9 cellular contexts compared by ENCODE assay signal in genomic region chr20:51366155-51366886, GRCh38.
A peak's percentile ranks its signal among the peaks of the same experiment; 100 is the strongest.
DNase-seq lines count a peak whose midpoint lies in the region; ATAC-seq, FAIRE-seq and TF ChIP-seq lines count a peak whose summit lies in the region.
"Had no signal": no experiment of that assay in that cellular context is flagged by ENCODE, and none has a peak within 500 bp of the region (broad histone marks: within the 10 kb centered on the region; RNA-seq: fewer than 3 reads in every experiment).

No MANE protein-coding gene starts in this region.

- FAIRE-seq in HepG2 (lab: Jason Lieb, UNC) = no peak

- 14% methylated on average over 16 of the region's 16 CpGs for WGBS in HepG2 (ENCODE audit: low lambda C conversion rate)
- WGBS in urinary bladder = 32% methylated on average over 16 of the region's 16 CpGs

- H3K27me3 ChIP-seq in colonic mucosa = no peaks in the 10 kb centered on the region
- peaks cover 1 to 45% of the 10 kb centered on the region in 2 experiments; a peak in 3 of 5 replicates for H3K27me3 ChIP-seq in HepG2 (ENCODE audit: control insufficient read depth in 1 of 2, insufficient read depth in 2 of 2, low read length in 2 of 2)

- peak; percentile 26 for DNase-seq in colonic mucosa
- DNase-seq in HepG2 (ENCODE audit: low spot score) = no peak
- no peak for DNase-seq in SK-N-DZ (ENCODE audit: low spot score)
- no peak for DNase-seq in ecto neural progenitor cell (ENCODE audit: low spot score)
- no peak for DNase-seq in NCI-H345 (lab: John Stamatoyannopoulos, UW)
- DNase-seq: central memory CD4-positive, alpha-beta T cell had no signal

- H3K36me3 ChIP-seq in colonic mucosa (no peaks in the 10 kb centered on the region), HepG2 (replicated peaks in 1 of 2; ENCODE audit: control insufficient read depth in 1 of 2, insufficient read depth in 2 of 2, low read length in 2 of 2) (no peaks in the 10 kb centered on the region), urinary bladder (ENCODE audit: insufficient read depth) (no peaks in the 10 kb centered on the region)

- H4K20me1 ChIP-seq in HepG2 (ENCODE audit: insufficient read depth, low read length) = no peaks in the 10 kb centered on the region

- no peak for TF ChIP-seq CTCF in colonic mucosa (IDR thresholded peaks at IDR 0.05)
- TF ChIP-seq CTCF in HepG2 (CRISPR knock-in tag; IDR thresholded peaks at IDR 0.05) = no peak

- no peaks in the 10 kb centered on the region for H3K79me2 ChIP-seq in HepG2 (ENCODE audit: insufficient read depth, low read length)

- no peak overlapping the region for H3K4me2 ChIP-seq in HepG2 (ENCODE audit: low read depth, low read length)
- H3K4me2 ChIP-seq: KMS-11 had no signal

- no peaks in the 10 kb centered on the region for H3K4me1 ChIP-seq in colonic mucosa
- no peaks in the 10 kb centered on the region for H3K4me1 ChIP-seq in HepG2 (ENCODE audit: insufficient read depth, low read length)
- no peaks in the 10 kb centered on the region for H3K4me1 ChIP-seq in urinary bladder (ENCODE audit: insufficient read depth)

- H3K9me3 ChIP-seq in colonic mucosa (no peaks in the 10 kb centered on the region), HepG2 (ENCODE audit: low read length) (no peaks in the 10 kb centered on the region)

- H3K4me3 ChIP-seq in colonic mucosa (no peak overlapping the region), HepG2 (replicated peaks in 1 of 3; ENCODE audit: insufficient read depth in 1 of 3, low read depth in 2 of 3, low read length in 3 of 3) (no peak overlapping the region), urinary bladder (ENCODE audit: low read depth, low read length) (no peak overlapping the region)

- BruUV-seq in HepG2 (replicated peaks; lab: Mats Ljungman, UMichigan) = no TSS peak

- peak; percentile 20; the same call in 1 of the 3 replicates for ATAC-seq in HepG2

- TF ChIP-seq EP300 in Ishikawa (IDR thresholded peaks at IDR 0.05; ENCODE audit: borderline replicate concordance) (peak; percentile 19), HepG2 (IDR thresholded peaks at IDR 0.05; ENCODE audit: low read depth in 2 of 2, low read length in 2 of 2) (no peak), HepG2 (CRISPR knock-in tag; IDR thresholded peaks at IDR 0.05; ENCODE audit: borderline replicate concordance) (no peak)

- H3K9ac ChIP-seq in colonic mucosa (ENCODE audit: low read depth in 2 of 2, low read length in 2 of 2) (no peak overlapping the region), HepG2 (ENCODE audit: insufficient read depth, low read depth, low read length) (no peak overlapping the region)
- H3K9ac ChIP-seq: KMS-11 had no signal

- H2AFZ ChIP-seq in HepG2 (ENCODE audit: low read length) = no peak overlapping the region

- CTCF ChIA-PET in HepG2 (lab: Yijun Ruan, JAX; ENCODE audit: low intra/inter-chr PET ratio, low total read pairs) = no interaction called here

- H3K27ac ChIP-seq in colonic mucosa = peak overlapping the region; percentile 44
- no peak overlapping the region for H3K27ac ChIP-seq in HepG2 (ENCODE audit: extremely low read length, insufficient read depth, low read length)
- H3K27ac ChIP-seq in urinary bladder (ENCODE audit: low read depth) = peak overlapping the region; percentile 80
- H3K27ac ChIP-seq: KMS-11 had no signal

- TF ChIP-seq RAD21 in Ishikawa (IDR thresholded peaks at IDR 0.05; ENCODE audit: low read depth) (no peak), HepG2 (CRISPR knock-in tag; IDR thresholded peaks at IDR 0.05) (no peak)

- intact Hi-C loops in colonic mucosa (cut with DNase I) (no loop called here), HepG2 (cut with micrococcal nuclease; ENCODE audit: unreplicated experiment) (no loop called here)

- TF ChIP-seq POLR2A in HepG2 (IDR thresholded peaks at IDR 0.05; ENCODE audit: insufficient read depth in 1 of 2, low read depth in 2 of 2, low read length in 2 of 2) = no peak

- in situ Hi-C loops in HepG2 (cut with HindIII; ENCODE audit: extremely low pct_ligation_motif_present, low pct_unique_long_range_greater_than_20kb) = no loop called here

- POLR2A ChIA-PET in HepG2 (lab: Yijun Ruan, JAX) = no interaction called here

TF ChIP-seq in Ishikawa, 13 proteins besides CTCF, POLR2A, EP300 and RAD21:
- TF ChIP-seq NFIC (IDR thresholded peaks at IDR 0.05) (peak; percentile 27; the same call in 1 of the 2 replicates), FOXM1 (IDR thresholded peaks at IDR 0.05; ENCODE audit: borderline replicate concordance, low read depth) (no peak), TCF12 (IDR thresholded peaks at IDR 0.05; ENCODE audit: low read depth) (peak; percentile 31; the same call in 1 of the 2 replicates)
- TF ChIP-seq, protein P1, sequence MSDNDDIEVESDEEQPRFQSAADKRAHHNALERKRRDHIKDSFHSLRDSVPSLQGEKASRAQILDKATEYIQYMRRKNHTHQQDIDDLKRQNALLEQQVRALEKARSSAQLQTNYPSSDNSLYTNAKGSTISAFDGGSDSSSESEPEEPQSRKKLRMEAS (IDR thresholded peaks at IDR 0.05) = no peak
- TF ChIP-seq, protein P2, sequence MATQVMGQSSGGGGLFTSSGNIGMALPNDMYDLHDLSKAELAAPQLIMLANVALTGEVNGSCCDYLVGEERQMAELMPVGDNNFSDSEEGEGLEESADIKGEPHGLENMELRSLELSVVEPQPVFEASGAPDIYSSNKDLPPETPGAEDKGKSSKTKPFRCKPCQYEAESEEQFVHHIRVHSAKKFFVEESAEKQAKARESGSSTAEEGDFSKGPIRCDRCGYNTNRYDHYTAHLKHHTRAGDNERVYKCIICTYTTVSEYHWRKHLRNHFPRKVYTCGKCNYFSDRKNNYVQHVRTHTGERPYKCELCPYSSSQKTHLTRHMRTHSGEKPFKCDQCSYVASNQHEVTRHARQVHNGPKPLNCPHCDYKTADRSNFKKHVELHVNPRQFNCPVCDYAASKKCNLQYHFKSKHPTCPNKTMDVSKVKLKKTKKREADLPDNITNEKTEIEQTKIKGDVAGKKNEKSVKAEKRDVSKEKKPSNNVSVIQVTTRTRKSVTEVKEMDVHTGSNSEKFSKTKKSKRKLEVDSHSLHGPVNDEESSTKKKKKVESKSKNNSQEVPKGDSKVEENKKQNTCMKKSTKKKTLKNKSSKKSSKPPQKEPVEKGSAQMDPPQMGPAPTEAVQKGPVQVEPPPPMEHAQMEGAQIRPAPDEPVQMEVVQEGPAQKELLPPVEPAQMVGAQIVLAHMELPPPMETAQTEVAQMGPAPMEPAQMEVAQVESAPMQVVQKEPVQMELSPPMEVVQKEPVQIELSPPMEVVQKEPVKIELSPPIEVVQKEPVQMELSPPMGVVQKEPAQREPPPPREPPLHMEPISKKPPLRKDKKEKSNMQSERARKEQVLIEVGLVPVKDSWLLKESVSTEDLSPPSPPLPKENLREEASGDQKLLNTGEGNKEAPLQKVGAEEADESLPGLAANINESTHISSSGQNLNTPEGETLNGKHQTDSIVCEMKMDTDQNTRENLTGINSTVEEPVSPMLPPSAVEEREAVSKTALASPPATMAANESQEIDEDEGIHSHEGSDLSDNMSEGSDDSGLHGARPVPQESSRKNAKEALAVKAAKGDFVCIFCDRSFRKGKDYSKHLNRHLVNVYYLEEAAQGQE (IDR thresholded peaks at IDR 0.05; ENCODE audit: low read depth) = no peak

TF ChIP-seq in HepG2, 621 proteins besides CTCF, POLR2A, EP300 and RAD21:
- TF ChIP-seq, protein P3, sequence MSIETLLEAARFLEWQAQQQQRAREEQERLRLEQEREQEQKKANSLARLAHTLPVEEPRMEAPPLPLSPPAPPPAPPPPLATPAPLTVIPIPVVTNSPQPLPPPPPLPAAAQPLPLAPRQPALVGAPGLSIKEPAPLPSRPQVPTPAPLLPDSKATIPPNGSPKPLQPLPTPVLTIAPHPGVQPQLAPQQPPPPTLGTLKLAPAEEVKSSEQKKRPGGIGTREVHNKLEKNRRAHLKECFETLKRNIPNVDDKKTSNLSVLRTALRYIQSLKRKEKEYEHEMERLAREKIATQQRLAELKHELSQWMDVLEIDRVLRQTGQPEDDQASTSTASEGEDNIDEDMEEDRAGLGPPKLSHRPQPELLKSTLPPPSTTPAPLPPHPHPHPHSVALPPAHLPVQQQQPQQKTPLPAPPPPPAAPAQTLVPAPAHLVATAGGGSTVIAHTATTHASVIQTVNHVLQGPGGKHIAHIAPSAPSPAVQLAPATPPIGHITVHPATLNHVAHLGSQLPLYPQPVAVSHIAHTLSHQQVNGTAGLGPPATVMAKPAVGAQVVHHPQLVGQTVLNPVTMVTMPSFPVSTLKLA (IDR thresholded peaks at IDR 0.05) = 0 out of 2 replicates have a peak, but pooled peaks have one; percentile 17
- TF ChIP-seq ZBTB7B (CRISPR knock-in tag; IDR thresholded peaks at IDR 0.05) = no peak
- 0 out of 2 replicates have a peak, but pooled peaks have one; percentile 31 for TF ChIP-seq TEAD2 (CRISPR knock-in tag; IDR thresholded peaks at IDR 0.05)
- TF ChIP-seq ELF1 (CRISPR knock-in tag; IDR thresholded peaks at IDR 0.05) = no peak
- TF ChIP-seq CBFB (CRISPR knock-in tag; IDR thresholded peaks at IDR 0.05) = no peak
- TF ChIP-seq CREB1 (IDR thresholded peaks at IDR 0.05) = peak; percentile 77
- TF ChIP-seq CREB1 (CRISPR knock-in tag; IDR thresholded peaks at IDR 0.05) = no peak
- TF ChIP-seq ZNF841 (CRISPR knock-in tag; IDR thresholded peaks at IDR 0.05; ENCODE audit: borderline replicate concordance) = no peak
- TF ChIP-seq REPIN1 (CRISPR knock-in tag; IDR thresholded peaks at IDR 0.05; ENCODE audit: borderline replicate concordance, low read depth) = no peak
